Comparison of ENCODE assay signal across 8 cellular contexts in genomic region chr3:160226740-160227048, GRCh38. TPM values are rescaled to one million over a fixed set of nuclear protein-coding genes. Genes with fewer than 3 reads are reported as not detected.
DNase-seq lines count a peak whose midpoint lies in the region; ATAC-seq and TF ChIP-seq lines count a peak whose summit lies in the region.
"Had no signal": no experiment of that assay in that cellular context is flagged by ENCODE, and none has a peak within 500 bp of the region (broad histone marks: within the 10 kb centered on the region; RNA-seq: fewer than 3 reads in every experiment).

No MANE protein-coding gene starts in this region.

- H3K4me3 Mint-ChIP-seq in GM23338 (peak overlapping the region; percentile 80), WTC11 (peak overlapping the region; percentile 73), glutamatergic neuron (ENCODE audit: unreplicated experiment) (peak overlapping the region; percentile 83)

- H3K36me3 ChIP-seq in GM23338 (ENCODE audit: insufficient read depth): no peaks in the 10 kb centered on the region
- no peaks in the 10 kb centered on the region for H3K36me3 ChIP-seq in skeletal muscle satellite cell (ENCODE audit: insufficient read depth, low read length)

- ATAC-seq in GM23338 (no peak), WTC11 (no peak), HG03025 (IDR thresholded peaks at IDR 0.05; ENCODE audit: low FRiP score, unreplicated experiment) (no peak)

- no peak for TF ChIP-seq CTCF in GM23338 (conservative IDR thresholded peaks at IDR 0.05; ENCODE audit: low read depth in 2 of 2)
- TF ChIP-seq CTCF in WTC11 (IDR thresholded peaks at IDR 0.05): no peak
- no peak for TF ChIP-seq CTCF in glutamatergic neuron (IDR thresholded peaks at IDR 0.05; ENCODE audit: partially characterized antibody, unreplicated experiment)

- POLR2A ChIA-PET in WTC11 (lab: Charles Lee): interaction anchor here (1.3 kb wide), 1 partner anchor 195 kb away, joined by 3 read pairs; no protein-coding TSS in a partner anchor
- POLR2A ChIA-PET in HEK293T (lab: Yijun Ruan, JAX): no interaction called here

- H3K79me2 ChIP-seq in GM23338 (replicated peaks; ENCODE audit: insufficient read depth): no peaks in the 10 kb centered on the region

- H3K4me2 ChIP-seq in GM23338 (peak overlapping the region; percentile 91), skeletal muscle satellite cell (ENCODE audit: low read length) (peak overlapping the region; percentile 99)

- no peaks in the 10 kb centered on the region for H3K9me3 ChIP-seq in skeletal muscle satellite cell (replicated peaks; ENCODE audit: low read length)

- H3K27me3 ChIP-seq in GM23338 (ENCODE audit: insufficient read depth) (peaks cover 69% of the 10 kb centered on the region), skeletal muscle satellite cell (ENCODE audit: control insufficient read depth, insufficient read depth, low read length) (peaks cover 57% of the 10 kb centered on the region)

- H3K27ac Mint-ChIP-seq in GM23338 (no peak overlapping the region), WTC11 (no peak overlapping the region), glutamatergic neuron (ENCODE audit: unreplicated experiment) (no peak overlapping the region)

- H3K9me3 Mint-ChIP-seq in GM23338 (no peaks in the 10 kb centered on the region), WTC11 (no peaks in the 10 kb centered on the region), glutamatergic neuron (ENCODE audit: unreplicated experiment) (no peaks in the 10 kb centered on the region)

- H3K9ac ChIP-seq in skeletal muscle satellite cell (ENCODE audit: low read depth, low read length): no peak overlapping the region

- DNase-seq in GM23338 (ENCODE audit: low spot score) (no peak), WTC11 (ENCODE audit: low spot score) (no peak), glutamatergic neuron (no peak), NCI-H510A (lab: John Stamatoyannopoulos, UW) (no peak), HEK293T (ENCODE audit: extremely low spot score) (no peak)
- DNase-seq: NCI-H1048 had no signal

- H3K4me1 Mint-ChIP-seq in GM23338 (peaks cover 6% of the 10 kb centered on the region; the same call in 2 of the 3 replicates), WTC11 (peaks cover 17% of the 10 kb centered on the region), glutamatergic neuron (ENCODE audit: low read depth, unreplicated experiment) (peaks cover 3% of the 10 kb centered on the region)

- CTCF ChIA-PET in WTC11 (lab: Charles Lee): interaction anchor here (1.0 kb wide), 1 partner anchor 16 kb away, joined by 3 read pairs; no protein-coding TSS in a partner anchor
- CTCF ChIA-PET in HEK293T (lab: Yijun Ruan, JAX): no interaction called here

- H3F3A ChIP-seq in GM23338 (replicated peaks; ENCODE audit: low read depth): 0 out of 2 replicates have a peak, but pooled peaks cover 3% of the 10 kb centered on the region

- no peaks in the 10 kb centered on the region for H3K9me2 ChIP-seq in GM23338 (ENCODE audit: insufficient read depth)

- H3K4me1 ChIP-seq in GM23338 (ENCODE audit: insufficient read depth): peaks cover 5% of the 10 kb centered on the region; the same call in 1 of the 2 replicates
- peaks cover 18% of the 10 kb centered on the region for H3K4me1 ChIP-seq in skeletal muscle satellite cell (ENCODE audit: control insufficient read depth, insufficient read depth, low read length)

- H3K4me3 ChIP-seq in GM23338 (peak overlapping the region; percentile 74), skeletal muscle satellite cell (ENCODE audit: low read length) (peak overlapping the region; percentile 77)

- no peaks in the 10 kb centered on the region; the same call in 2 of the 3 replicates for H3K36me3 Mint-ChIP-seq in GM23338 (ENCODE audit: low read depth)
- H3K36me3 Mint-ChIP-seq in WTC11: no peaks in the 10 kb centered on the region
- no peaks in the 10 kb centered on the region for H3K36me3 Mint-ChIP-seq in glutamatergic neuron (ENCODE audit: unreplicated experiment)

- H2AFZ ChIP-seq in GM23338: peak overlapping the region; percentile 97

- no peaks in the 10 kb centered on the region for H4K20me1 ChIP-seq in GM23338 (replicated peaks; ENCODE audit: insufficient read depth)

- H3K27ac ChIP-seq in GM23338 (ENCODE audit: low read depth): no peak overlapping the region

- H3K27me3 Mint-ChIP-seq in GM23338 (ENCODE audit: insufficient read depth, low read depth, poor library complexity) (peaks cover 36% of the 10 kb centered on the region), WTC11 (ENCODE audit: low read depth) (peaks cover 66% of the 10 kb centered on the region), glutamatergic neuron (ENCODE audit: unreplicated experiment) (peaks cover 11% of the 10 kb centered on the region)

TF ChIP-seq in GM23338, 12 proteins besides CTCF, POLR2A, EP300 and RAD21:
- TF ChIP-seq POLR2AphosphoS5 (IDR thresholded peaks at IDR 0.05; ENCODE audit: low read depth) (peak; percentile 3; the same call in 1 of the 2 replicates), EZH2phosphoT487 (IDR thresholded peaks at IDR 0.05; ENCODE audit: unreplicated experiment) (no peak)

TF ChIP-seq in WTC11, 78 proteins besides CTCF, POLR2A, EP300 and RAD21 (continues in another document):
- no peak for TF ChIP-seq E2F4 (CRISPR knock-in tag; IDR thresholded peaks at IDR 0.05; ENCODE audit: borderline replicate concordance, low read depth)
- no peak for TF ChIP-seq ZNF671 (CRISPR knock-in tag; IDR thresholded peaks at IDR 0.05)
- peak; percentile 93; the same call in 1 of the 2 replicates for TF ChIP-seq E2F1 (CRISPR knock-in tag; IDR thresholded peaks at IDR 0.05)

TF ChIP-seq in HEK293T, 16 proteins besides CTCF, POLR2A, EP300 and RAD21:
- TF ChIP-seq CTBP1 (IDR thresholded peaks at IDR 0.05; ENCODE audit: borderline replicate concordance): no peak
- TF ChIP-seq ELF4 (IDR thresholded peaks at IDR 0.05): no peak
- TF ChIP-seq FOXM1 (IDR thresholded peaks at IDR 0.05; ENCODE audit: borderline replicate concordance): no peak
- TF ChIP-seq PKNOX1 (IDR thresholded peaks at IDR 0.05): no peak
- no peak for TF ChIP-seq HDGF (IDR thresholded peaks at IDR 0.05; ENCODE audit: borderline replicate concordance)
- no peak for TF ChIP-seq L3MBTL2 (conservative IDR thresholded peaks at IDR 0.05)
- no peak for TF ChIP-seq FOXA1 (IDR thresholded peaks at IDR 0.05)
- TF ChIP-seq ARNT (IDR thresholded peaks at IDR 0.05): no peak
- TF ChIP-seq FOXK2 (IDR thresholded peaks at IDR 0.05): no peak
- TF ChIP-seq SP1 (IDR thresholded peaks at IDR 0.05): no peak
- no peak for TF ChIP-seq SUZ12 (IDR thresholded peaks at IDR 0.05)
- no peak for TF ChIP-seq LEF1 (IDR thresholded peaks at IDR 0.05; ENCODE audit: borderline replicate concordance)
- TF ChIP-seq TARDBP (IDR thresholded peaks at IDR 0.05): no peak
- TF ChIP-seq ZNF384 (IDR thresholded peaks at IDR 0.05): no peak
- no peak for TF ChIP-seq NFRKB (IDR thresholded peaks at IDR 0.05)
- no peak for TF ChIP-seq BHLHE40 (IDR thresholded peaks at IDR 0.05; ENCODE audit: borderline replicate concordance)

RNA-seq across cellular contexts. Expression of gene C3orf80, which starts 1.5 kb away (rescaled TPM):
- total RNA-seq in GM23338 (2014; rRNA removed; shearing (Covaris generic)): 1.0 and 3.0 TPM in 2 replicates
- 0.40 and 0.57 TPM in 2 replicates for polyA plus RNA-seq in GM23338 (2016; fragmentation: Nextera tagmentation; extraction: Ambion mirVana)
- total RNA-seq in WTC11 (2021) (0.41 to 0.66 TPM (median 0.66 TPM) in 3 replicates), glutamatergic neuron (ENCODE audit: unreplicated experiment) (0.34 TPM)
- total RNA-seq in skeletal muscle satellite cell (2012; rRNA removed): under 0.01 and 0.51 TPM in 2 replicates
